1 cellular context compared by ENCODE assay signal in the genomic region with DNA sequence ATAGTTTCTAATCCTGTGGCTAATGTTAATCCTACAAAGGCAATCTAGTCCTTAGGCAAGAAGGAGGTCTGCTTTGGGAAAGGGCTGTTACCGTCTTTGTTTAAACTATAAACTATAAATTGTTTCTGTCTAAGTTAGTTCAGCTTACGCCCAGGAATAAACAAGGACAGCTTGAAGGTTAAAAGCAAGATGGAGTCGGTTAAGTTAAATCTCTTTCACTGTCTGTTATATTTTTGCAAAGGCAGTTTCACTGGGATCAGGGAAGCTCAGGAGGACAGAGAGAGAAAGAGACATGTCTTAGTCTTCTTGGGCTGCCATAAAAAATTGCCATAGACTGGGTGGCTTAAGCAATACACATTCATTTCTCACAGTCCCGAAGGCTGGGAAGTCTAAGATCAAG.
TF ChIP-seq lines count a peak whose summit lies in the region.

No MANE protein-coding gene starts in this region.

TF ChIP-seq in GM23338, 12 proteins besides CTCF, POLR2A, EP300 and RAD21 (continued from another document):
- TF ChIP-seq, protein P1, sequence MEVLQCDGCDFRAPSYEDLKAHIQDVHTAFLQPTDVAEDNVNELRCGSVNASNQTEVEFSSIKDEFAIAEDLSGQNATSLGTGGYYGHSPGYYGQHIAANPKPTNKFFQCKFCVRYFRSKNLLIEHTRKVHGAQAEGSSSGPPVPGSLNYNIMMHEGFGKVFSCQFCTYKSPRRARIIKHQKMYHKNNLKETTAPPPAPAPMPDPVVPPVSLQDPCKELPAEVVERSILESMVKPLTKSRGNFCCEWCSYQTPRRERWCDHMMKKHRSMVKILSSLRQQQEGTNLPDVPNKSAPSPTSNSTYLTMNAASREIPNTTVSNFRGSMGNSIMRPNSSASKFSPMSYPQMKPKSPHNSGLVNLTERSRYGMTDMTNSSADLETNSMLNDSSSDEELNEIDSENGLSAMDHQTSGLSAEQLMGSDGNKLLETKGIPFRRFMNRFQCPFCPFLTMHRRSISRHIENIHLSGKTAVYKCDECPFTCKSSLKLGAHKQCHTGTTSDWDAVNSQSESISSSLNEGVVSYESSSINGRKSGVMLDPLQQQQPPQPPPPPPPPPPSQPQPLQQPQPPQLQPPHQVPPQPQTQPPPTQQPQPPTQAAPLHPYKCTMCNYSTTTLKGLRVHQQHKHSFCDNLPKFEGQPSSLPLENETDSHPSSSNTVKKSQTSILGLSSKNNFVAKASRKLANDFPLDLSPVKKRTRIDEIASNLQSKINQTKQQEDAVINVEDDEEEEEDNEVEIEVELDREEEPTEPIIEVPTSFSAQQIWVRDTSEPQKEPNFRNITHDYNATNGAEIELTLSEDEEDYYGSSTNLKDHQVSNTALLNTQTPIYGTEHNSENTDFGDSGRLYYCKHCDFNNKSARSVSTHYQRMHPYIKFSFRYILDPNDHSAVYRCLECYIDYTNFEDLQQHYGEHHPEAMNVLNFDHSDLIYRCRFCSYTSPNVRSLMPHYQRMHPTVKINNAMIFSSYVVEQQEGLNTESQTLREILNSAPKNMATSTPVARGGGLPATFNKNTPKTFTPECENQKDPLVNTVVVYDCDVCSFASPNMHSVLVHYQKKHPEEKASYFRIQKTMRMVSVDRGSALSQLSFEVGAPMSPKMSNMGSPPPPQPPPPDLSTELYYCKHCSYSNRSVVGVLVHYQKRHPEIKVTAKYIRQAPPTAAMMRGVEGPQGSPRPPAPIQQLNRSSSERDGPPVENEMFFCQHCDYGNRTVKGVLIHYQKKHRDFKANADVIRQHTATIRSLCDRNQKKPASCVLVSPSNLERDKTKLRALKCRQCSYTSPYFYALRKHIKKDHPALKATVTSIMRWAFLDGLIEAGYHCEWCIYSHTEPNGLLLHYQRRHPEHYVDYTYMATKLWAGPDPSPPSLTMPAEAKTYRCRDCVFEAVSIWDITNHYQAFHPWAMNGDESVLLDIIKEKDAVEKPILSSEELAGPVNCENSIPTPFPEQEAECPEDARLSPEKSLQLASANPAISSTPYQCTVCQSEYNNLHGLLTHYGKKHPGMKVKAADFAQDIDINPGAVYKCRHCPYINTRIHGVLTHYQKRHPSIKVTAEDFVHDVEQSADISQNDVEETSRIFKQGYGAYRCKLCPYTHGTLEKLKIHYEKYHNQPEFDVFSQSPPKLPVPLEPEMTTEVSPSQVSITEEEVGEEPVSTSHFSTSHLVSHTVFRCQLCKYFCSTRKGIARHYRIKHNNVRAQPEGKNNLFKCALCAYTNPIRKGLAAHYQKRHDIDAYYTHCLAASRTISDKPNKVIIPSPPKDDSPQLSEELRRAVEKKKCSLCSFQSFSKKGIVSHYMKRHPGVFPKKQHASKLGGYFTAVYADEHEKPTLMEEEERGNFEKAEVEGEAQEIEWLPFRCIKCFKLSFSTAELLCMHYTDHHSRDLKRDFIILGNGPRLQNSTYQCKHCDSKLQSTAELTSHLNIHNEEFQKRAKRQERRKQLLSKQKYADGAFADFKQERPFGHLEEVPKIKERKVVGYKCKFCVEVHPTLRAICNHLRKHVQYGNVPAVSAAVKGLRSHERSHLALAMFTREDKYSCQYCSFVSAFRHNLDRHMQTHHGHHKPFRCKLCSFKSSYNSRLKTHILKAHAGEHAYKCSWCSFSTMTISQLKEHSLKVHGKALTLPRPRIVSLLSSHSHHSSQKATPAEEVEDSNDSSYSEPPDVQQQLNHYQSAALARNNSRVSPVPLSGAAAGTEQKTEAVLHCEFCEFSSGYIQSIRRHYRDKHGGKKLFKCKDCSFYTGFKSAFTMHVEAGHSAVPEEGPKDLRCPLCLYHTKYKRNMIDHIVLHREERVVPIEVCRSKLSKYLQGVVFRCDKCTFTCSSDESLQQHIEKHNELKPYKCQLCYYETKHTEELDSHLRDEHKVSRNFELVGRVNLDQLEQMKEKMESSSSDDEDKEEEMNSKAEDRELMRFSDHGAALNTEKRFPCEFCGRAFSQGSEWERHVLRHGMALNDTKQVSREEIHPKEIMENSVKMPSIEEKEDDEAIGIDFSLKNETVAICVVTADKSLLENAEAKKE (CRISPR knock-in tag; IDR thresholded peaks at IDR 0.05), result no peak
- TF ChIP-seq STAT1 (IDR thresholded peaks at IDR 0.05; ENCODE audit: unreplicated experiment), result no peak
- TF ChIP-seq, protein P2, sequence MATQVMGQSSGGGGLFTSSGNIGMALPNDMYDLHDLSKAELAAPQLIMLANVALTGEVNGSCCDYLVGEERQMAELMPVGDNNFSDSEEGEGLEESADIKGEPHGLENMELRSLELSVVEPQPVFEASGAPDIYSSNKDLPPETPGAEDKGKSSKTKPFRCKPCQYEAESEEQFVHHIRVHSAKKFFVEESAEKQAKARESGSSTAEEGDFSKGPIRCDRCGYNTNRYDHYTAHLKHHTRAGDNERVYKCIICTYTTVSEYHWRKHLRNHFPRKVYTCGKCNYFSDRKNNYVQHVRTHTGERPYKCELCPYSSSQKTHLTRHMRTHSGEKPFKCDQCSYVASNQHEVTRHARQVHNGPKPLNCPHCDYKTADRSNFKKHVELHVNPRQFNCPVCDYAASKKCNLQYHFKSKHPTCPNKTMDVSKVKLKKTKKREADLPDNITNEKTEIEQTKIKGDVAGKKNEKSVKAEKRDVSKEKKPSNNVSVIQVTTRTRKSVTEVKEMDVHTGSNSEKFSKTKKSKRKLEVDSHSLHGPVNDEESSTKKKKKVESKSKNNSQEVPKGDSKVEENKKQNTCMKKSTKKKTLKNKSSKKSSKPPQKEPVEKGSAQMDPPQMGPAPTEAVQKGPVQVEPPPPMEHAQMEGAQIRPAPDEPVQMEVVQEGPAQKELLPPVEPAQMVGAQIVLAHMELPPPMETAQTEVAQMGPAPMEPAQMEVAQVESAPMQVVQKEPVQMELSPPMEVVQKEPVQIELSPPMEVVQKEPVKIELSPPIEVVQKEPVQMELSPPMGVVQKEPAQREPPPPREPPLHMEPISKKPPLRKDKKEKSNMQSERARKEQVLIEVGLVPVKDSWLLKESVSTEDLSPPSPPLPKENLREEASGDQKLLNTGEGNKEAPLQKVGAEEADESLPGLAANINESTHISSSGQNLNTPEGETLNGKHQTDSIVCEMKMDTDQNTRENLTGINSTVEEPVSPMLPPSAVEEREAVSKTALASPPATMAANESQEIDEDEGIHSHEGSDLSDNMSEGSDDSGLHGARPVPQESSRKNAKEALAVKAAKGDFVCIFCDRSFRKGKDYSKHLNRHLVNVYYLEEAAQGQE (IDR thresholded peaks at IDR 0.05; ENCODE audit: unreplicated experiment), result no peak
- TF ChIP-seq POLR2AphosphoS5 (IDR thresholded peaks at IDR 0.05; ENCODE audit: low read depth), result no peak
- no peak for TF ChIP-seq EZH2 (IDR thresholded peaks at IDR 0.05; ENCODE audit: low read depth, unreplicated experiment)
